In genomic region chr15:90716976-90717821, GRCh38 we compare ENCODE assay signal across 1 cellular context.
TF ChIP-seq lines count a peak whose summit lies in the region.

BLM (plus strand) TSS chr15:90717346; CDS start chr15:90747393, 30,047 bp downstream.

TF ChIP-seq in HepG2, 621 proteins besides CTCF, POLR2A, EP300 and RAD21 (continued from another document and continues in another):
- TF ChIP-seq GRHL1 (CRISPR knock-in tag; conservative IDR thresholded peaks at IDR 0.05) (peak; percentile 27; the same call in 1 of the 2 replicates), ZNF225 (CRISPR knock-in tag; IDR thresholded peaks at IDR 0.05) (no peak), GATA4 (IDR thresholded peaks at IDR 0.05; ENCODE audit: borderline replicate concordance, low read depth) (no peak), ZNF589 (CRISPR knock-in tag; conservative IDR thresholded peaks at IDR 0.05) (peak; percentile 93; the same call in 1 of the 2 replicates), JUNB (CRISPR knock-in tag; IDR thresholded peaks at IDR 0.05; ENCODE audit: borderline replicate concordance) (no peak), ZMAT3 (CRISPR knock-in tag; conservative IDR thresholded peaks at IDR 0.05) (no peak; the same call in 1 of the 2 replicates), ZNF383 (CRISPR knock-in tag; IDR thresholded peaks at IDR 0.05; ENCODE audit: borderline replicate concordance) (no peak), JUN (CRISPR knock-in tag; IDR thresholded peaks at IDR 0.05) (no peak), SOX13 (IDR thresholded peaks at IDR 0.05) (no peak), SOX13 (CRISPR knock-in tag; conservative IDR thresholded peaks at IDR 0.05 in 1 of 2, IDR thresholded peaks at IDR 0.05 in 1 of 2) (no peak; a peak in 1 of 4 replicates), CERS6 (CRISPR knock-in tag; IDR thresholded peaks at IDR 0.05) (no peak), ZNF207 (IDR thresholded peaks at IDR 0.05; ENCODE audit: borderline replicate concordance) (no peak), ZNF407 (CRISPR knock-in tag; IDR thresholded peaks at IDR 0.05; ENCODE audit: not compliant biosample characterization) (peak; percentile 75), IRF2 (CRISPR knock-in tag; IDR thresholded peaks at IDR 0.05) (0 out of 2 replicates have a peak, but pooled peaks have one; percentile 60), ZNF766 (CRISPR knock-in tag; IDR thresholded peaks at IDR 0.05; ENCODE audit: borderline replicate concordance) (0 out of 2 replicates have a peak, but pooled peaks have one; percentile 78), ZMAT5 (CRISPR knock-in tag; IDR thresholded peaks at IDR 0.05; ENCODE audit: borderline replicate concordance, low read depth) (no peak), AGO2 (optimal IDR thresholded peaks at IDR 0.05; ENCODE audit: low read depth, low read length) (no peak), ZUFSP (CRISPR knock-in tag; IDR thresholded peaks at IDR 0.05; ENCODE audit: borderline replicate concordance) (no peak), CEBPG (CRISPR knock-in tag; IDR thresholded peaks at IDR 0.05) (no peak), ZBED4 (CRISPR knock-in tag; IDR thresholded peaks at IDR 0.05; ENCODE audit: borderline replicate concordance) (peak; percentile 90), TARDBP (CRISPR knock-in tag; IDR thresholded peaks at IDR 0.05) (peak; percentile 86; the same call in 1 of the 2 replicates), PAXIP1 (CRISPR knock-in tag; conservative IDR thresholded peaks at IDR 0.05) (no peak), RXRB (CRISPR knock-in tag; IDR thresholded peaks at IDR 0.05; ENCODE audit: borderline replicate concordance) (peak; percentile 52; the same call in 1 of the 2 replicates), ZNF550 (CRISPR knock-in tag; IDR thresholded peaks at IDR 0.05; ENCODE audit: borderline replicate concordance) (no peak), MAF1 (CRISPR knock-in tag; IDR thresholded peaks at IDR 0.05; ENCODE audit: borderline replicate concordance) (0 out of 2 replicates have a peak, but pooled peaks have one; percentile 22), ZNF256 (CRISPR knock-in tag; conservative IDR thresholded peaks at IDR 0.05) (no peak), SIX4 (CRISPR knock-in tag; IDR thresholded peaks at IDR 0.05) (peak; percentile 10; the same call in 1 of the 2 replicates), BHLHE40 (IDR thresholded peaks at IDR 0.05; ENCODE audit: low read length) (no peak), ARID3A (IDR thresholded peaks at IDR 0.05; ENCODE audit: low read depth, low read length) (no peak), SRSF9 (IDR thresholded peaks at IDR 0.05; ENCODE audit: borderline replicate concordance, insufficient read depth, low read depth, low read length, poor library complexity, severe bottlenecking) (no peak), SYNCRIP (IDR thresholded peaks at IDR 0.05; ENCODE audit: insufficient read depth, low read depth, low read length) (no peak), MXD3 (CRISPR knock-in tag; IDR thresholded peaks at IDR 0.05) (0 out of 2 replicates have a peak, but pooled peaks have one; percentile 45), KLF16 (CRISPR knock-in tag; IDR thresholded peaks at IDR 0.05) (0 out of 4 replicates have a peak, but pooled peaks of 1 of the 2 experiments have one; percentile 40)
